ENCODE assay signal across 8 cellular contexts in genomic region chr12:123085730-123086487, GRCh38.
DNase-seq lines count a peak whose midpoint lies in the region; ATAC-seq, FAIRE-seq and TF ChIP-seq lines count a peak whose summit lies in the region.
"Had no signal": no experiment of that assay in that cellular context is flagged by ENCODE, and none has a peak within 500 bp of the region (broad histone marks: within the 10 kb centered on the region; RNA-seq: fewer than 3 reads in every experiment).

No MANE protein-coding gene starts in this region.

- H3K27ac ChIP-seq in WERI-Rb-1, result no peak overlapping the region

- H3K27ac Mint-ChIP-seq in osteocyte (ENCODE audit: unreplicated experiment), result no peak overlapping the region

- no peak overlapping the region for H3K4me3 Mint-ChIP-seq in osteocyte (ENCODE audit: unreplicated experiment)
- H3K4me3 Mint-ChIP-seq: brain had no signal

- TF ChIP-seq CTCF in NB4 (IDR thresholded peaks at IDR 0.05; ENCODE audit: low read depth, low read length) (no peak), bronchial epithelial cell (IDR thresholded peaks at IDR 0.05; ENCODE audit: insufficient read depth, low read length, severe bottlenecking) (peak; percentile 20), osteocyte (IDR thresholded peaks at IDR 0.05) (no peak), WERI-Rb-1 (IDR thresholded peaks at IDR 0.05; ENCODE audit: low read depth, low read length) (no peak)

- H3K36me3 Mint-ChIP-seq in osteocyte (ENCODE audit: unreplicated experiment), result no peaks in the 10 kb centered on the region
- H3K36me3 Mint-ChIP-seq: brain had no signal

- no peaks in the 10 kb centered on the region for H3K27me3 Mint-ChIP-seq in osteocyte (ENCODE audit: unreplicated experiment)

- H3K4me1 Mint-ChIP-seq in osteocyte (ENCODE audit: unreplicated experiment), result peaks cover 31% of the 10 kb centered on the region

- peak; percentile 58 for DNase-seq in EH (ENCODE audit: low read depth)
- DNase-seq in NB4 (ENCODE audit: low read depth), result peak; percentile 49
- peak; percentile 91 for DNase-seq in bronchial epithelial cell (ENCODE audit: low read depth)
- peak; percentile 87 for DNase-seq in osteocyte (ENCODE audit: extremely low spot score, unreplicated experiment)
- no peak for DNase-seq in WERI-Rb-1
- no peak for DNase-seq in NCI-H2227 treated with DMSO at 0.1 percent for 48 hours (lab: John Stamatoyannopoulos, UW)

- ATAC-seq in GM21515 (IDR thresholded peaks at IDR 0.05; ENCODE audit: unreplicated experiment), result no peak

- H3K36me3 ChIP-seq in bronchial epithelial cell (ENCODE audit: control insufficient read depth, insufficient read depth, low read length), result no peaks in the 10 kb centered on the region
- no peaks in the 10 kb centered on the region for H3K36me3 ChIP-seq in WERI-Rb-1

- no peaks in the 10 kb centered on the region for H3K9me3 Mint-ChIP-seq in osteocyte (ENCODE audit: unreplicated experiment)
- H3K9me3 Mint-ChIP-seq: brain had no signal

- peak; percentile 32 for FAIRE-seq in bronchial epithelial cell (lab: Jason Lieb, UNC)

- H3K4me3 ChIP-seq in NB4 (ENCODE audit: low read depth, low read length) (no peak overlapping the region), bronchial epithelial cell (ENCODE audit: low read depth, low read length) (no peak overlapping the region), WERI-Rb-1 (ENCODE audit: low read depth, low read length) (no peak overlapping the region)

- no peaks in the 10 kb centered on the region for H3K9me3 ChIP-seq in WERI-Rb-1 (ENCODE audit: severe bottlenecking)

- H3K27me3 ChIP-seq in bronchial epithelial cell (ENCODE audit: control insufficient read depth, insufficient read depth, low read length), result no peaks in the 10 kb centered on the region
- H3K27me3 ChIP-seq in WERI-Rb-1 (ENCODE audit: insufficient read depth, low read depth, severe bottlenecking), result no peaks in the 10 kb centered on the region

- TF ChIP-seq POLR2A in NB4 (IDR thresholded peaks at IDR 0.05; ENCODE audit: extremely low read depth, insufficient read length), result no peak

Comparison
In these comparisons a context has a peak if more than half of its experiments do, and no peak if none do; other contexts are left out.
1. DNase-seq: peak in EH (single experiment), NB4 (single experiment), bronchial epithelial cell (single experiment) and osteocyte (single experiment); none in WERI-Rb-1 (single experiment) and NCI-H2227 treated with DMSO at 0.1 percent for 48 hours (single experiment).